1 cellular context compared by ENCODE assay signal in genomic region chr12:76916170-76916540, GRCh38.
TF ChIP-seq lines count a peak whose summit lies in the region.

No MANE protein-coding gene starts in this region.

TF ChIP-seq in IMR-90, 13 proteins besides CTCF, POLR2A, EP300 and RAD21 (continued from another document):
- no peak for TF ChIP-seq MAZ (IDR thresholded peaks at IDR 0.05; ENCODE audit: borderline replicate concordance, low read depth, low read length)
- no peak for TF ChIP-seq SMC3 (IDR thresholded peaks at IDR 0.05; ENCODE audit: low read depth, low read length)
